Comparison of ENCODE assay signal across 8 cellular contexts in genomic region chr14:95519699-95520098, GRCh38. TPM values are rescaled to one million over a fixed set of nuclear protein-coding genes. Genes with fewer than 3 reads are reported as not detected.
DNase-seq lines count a peak whose midpoint lies in the region; ATAC-seq and TF ChIP-seq lines count a peak whose summit lies in the region.

No MANE protein-coding gene starts in this region.

- no peaks in the 10 kb centered on the region for H3K79me2 ChIP-seq in DOHH2 (ENCODE audit: control insufficient read depth, low read length)

- peaks cover 38% of the 10 kb centered on the region for H3K27me3 ChIP-seq in DOHH2 (ENCODE audit: control insufficient read depth, low read length)

- TF ChIP-seq CTCF in DOHH2 (IDR thresholded peaks at IDR 0.05; ENCODE audit: low read depth, low read length, poor library complexity, severe bottlenecking): no peak
- TF ChIP-seq CTCF in fibroblast of villous mesenchyme (IDR thresholded peaks at IDR 0.05; ENCODE audit: insufficient read depth, low read depth, low read length): no peak

- DNase-seq in NOMO-1 treated with dmso at 0.1 percent for 144 hours (lab: John Stamatoyannopoulos, UW; ENCODE audit: unreplicated experiment): peak; percentile 60
- DNase-seq in activated T-cell treated with anti-CD3 and anti-CD28 coated beads for 24 hours (ENCODE audit: low read depth): peak; percentile 65
- peak; percentile 89 for DNase-seq in fibroblast of villous mesenchyme (ENCODE audit: low read depth)
- peak; percentile 43 to 72 for DNase-seq in stimulated activated CD4-positive, alpha-beta T cell treated with anti-CD3 and anti-CD28 coated beads, Interleukin-4, amount 100 ng/mL, for 4 hours
- no peak for DNase-seq in hypothalamus (lab: John Stamatoyannopoulos, UW)
- no peak for DNase-seq in foreskin melanocyte

- no peaks in the 10 kb centered on the region for H3F3A ChIP-seq in DOHH2 (ENCODE audit: control insufficient read depth, insufficient read depth)

- H4K20me1 ChIP-seq in DOHH2 (ENCODE audit: control insufficient read depth, insufficient read depth, low read depth, low read length): no peaks in the 10 kb centered on the region

- no peaks in the 10 kb centered on the region for H3K36me3 ChIP-seq in DOHH2 (ENCODE audit: control insufficient read depth, low read length)

- no peaks in the 10 kb centered on the region for H3K9me2 ChIP-seq in DOHH2 (replicated peaks; ENCODE audit: control insufficient read depth, low read length)

- peaks cover 54% of the 10 kb centered on the region for H3K4me1 ChIP-seq in DOHH2 (ENCODE audit: control insufficient read depth, low read length)

- H3K4me2 ChIP-seq in DOHH2 (ENCODE audit: low read length): peak overlapping the region; percentile 29

- H3K4me3 ChIP-seq in DOHH2 (ENCODE audit: low read length): no peak overlapping the region
- no peak overlapping the region for H3K4me3 ChIP-seq in fibroblast of villous mesenchyme (ENCODE audit: low read depth, low read length)

- H3K9me3 ChIP-seq in DOHH2 (ENCODE audit: control insufficient read depth, insufficient read depth, low read length): no peaks in the 10 kb centered on the region

- no peak for ATAC-seq in GM19035 (IDR thresholded peaks at IDR 0.05; ENCODE audit: unreplicated experiment)

- no peak overlapping the region for H3K27ac ChIP-seq in DOHH2 (ENCODE audit: low read depth, low read length)

RNA-seq across cellular contexts. Expression of gene SYNE3, which starts 3.2 kb away (rescaled TPM):
- 6.5 and 10.0 TPM in 2 replicates for total RNA-seq in fibroblast of villous mesenchyme

RNA-seq across cellular contexts. Expression of gene GLRX5, which starts 15.2 kb away (rescaled TPM):
- total RNA-seq in fibroblast of villous mesenchyme: 27.7 and 35.8 TPM in 2 replicates

Comparison
In these comparisons a context has a peak if more than half of its experiments do, and no peak if none do; other contexts are left out.
1. DNase-seq: peak in NOMO-1 treated with dmso at 0.1 percent for 144 hours (single experiment), activated T-cell treated with anti-CD3 and anti-CD28 coated beads for 24 hours (single experiment), fibroblast of villous mesenchyme (single experiment) and stimulated activated CD4-positive, alpha-beta T cell treated with anti-CD3 and anti-CD28 coated beads, Interleukin-4, amount 100 ng/mL, for 4 hours (2 of 2); none in hypothalamus (0 of 51) and foreskin melanocyte (single experiment).